Comparison of ENCODE assay signal across 1 cellular context in genomic region chr3:136197159-136197715, GRCh38.
TF ChIP-seq lines count a peak whose summit lies in the region.

No MANE protein-coding gene starts in this region.

TF ChIP-seq in SK-N-SH treated with all-trans-retinoic acid at 6 μM for 48 hours, 23 proteins besides CTCF, POLR2A, EP300 and RAD21 (continued from another document):
- no peak for TF ChIP-seq TSHZ2 (CRISPR knock-in tag; IDR thresholded peaks at IDR 0.05)
- TF ChIP-seq SNAI2 (CRISPR knock-in tag; IDR thresholded peaks at IDR 0.05): no peak
- TF ChIP-seq PPARA (CRISPR knock-in tag; IDR thresholded peaks at IDR 0.05; ENCODE audit: borderline replicate concordance): no peak
- no peak for TF ChIP-seq POU6F1 (CRISPR knock-in tag; IDR thresholded peaks at IDR 0.05; ENCODE audit: borderline replicate concordance, low read depth)
- no peak for TF ChIP-seq RARB (CRISPR knock-in tag; IDR thresholded peaks at IDR 0.05)
- no peak for TF ChIP-seq ISL1 (CRISPR knock-in tag; IDR thresholded peaks at IDR 0.05)
